Comparison of ENCODE assay signal across 19 cellular contexts in the genomic region with DNA sequence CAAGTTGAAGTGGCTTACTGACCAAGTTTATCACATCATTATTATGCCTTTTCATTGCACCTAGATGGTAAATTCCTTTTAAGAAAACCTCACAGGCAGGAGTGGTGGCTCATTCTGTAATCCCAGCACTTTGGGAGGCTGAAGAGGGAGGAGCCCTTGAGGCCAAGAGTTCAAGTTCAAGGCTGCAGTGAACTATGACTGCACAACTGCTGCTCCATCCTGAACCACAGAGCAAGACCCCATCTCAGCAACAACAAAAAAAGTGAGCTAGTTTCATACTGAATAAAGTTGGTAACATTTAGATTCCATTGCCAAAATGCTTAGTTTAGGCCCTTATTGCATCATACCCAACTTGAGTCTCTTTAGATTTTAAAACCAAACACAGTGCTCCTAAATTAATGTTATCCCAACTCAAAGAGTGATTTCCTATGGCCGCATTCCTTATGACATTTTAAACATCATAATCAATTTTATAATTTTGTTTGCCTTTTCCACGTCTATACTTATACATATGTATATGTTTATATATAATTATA. TPM values are rescaled to one million over a fixed set of nuclear protein-coding genes. Genes with fewer than 3 reads are reported as not detected.
DNase-seq lines count a peak whose midpoint lies in the region; ATAC-seq, FAIRE-seq and TF ChIP-seq lines count a peak whose summit lies in the region.
"Had no signal": no experiment of that assay in that cellular context is flagged by ENCODE, and none has a peak within 500 bp of the region (broad histone marks: within the 10 kb centered on the region; RNA-seq: fewer than 3 reads in every experiment).

No MANE protein-coding gene starts in this region.

- H3K4me1 ChIP-seq in K562 (replicated peaks in 1 of 2; ENCODE audit: control insufficient read depth in 2 of 2, insufficient read depth in 2 of 2, low read length in 2 of 2) = no peaks in the 10 kb centered on the region; a peak in 1 of 5 replicates

- H3K4me3 Mint-ChIP-seq in activated T-cell treated with anti-CD3 and anti-CD28 coated beads, Interleukin-2, amount 50 U/mL, for 72 hours = no peak overlapping the region
- no peak overlapping the region for H3K4me3 Mint-ChIP-seq in activated T-cell treated with anti-CD3 and anti-CD28 coated beads, Interleukin-2, amount 50 U/mL, for 4 hours
- no peak overlapping the region for H3K4me3 Mint-ChIP-seq in stimulated activated memory B cell treated with anti-CD40 and anti-IgM and Interleukin-4, amounts not matched to agents 10 μg/mL and 1 μg/mL and 100 μg/mL, for 72 hours
- no peak overlapping the region for H3K4me3 Mint-ChIP-seq in activated T-helper 1 cell treated with anti-CD3 and anti-CD28 coated beads, Interleukin-12 subunit alpha, Interleukin-12 subunit beta, Interleukin-2, Interleukin-4 antibody, amounts not matched to agents 30 ng/mL and 10 ng/mL and 1 ng/mL, durations not matched to agents 14 hours and 24 hours and 36 hours

- CTCF ChIA-PET in K562 (lab: Yijun Ruan, JAX; ENCODE audit: low intra/inter-chr PET ratio) = no interaction called here

- no peak for DNase-seq in activated T-cell treated with anti-CD3 and anti-CD28 coated beads, Interleukin-2, amount 50 U/mL, for 72 hours
- DNase-seq in activated T-cell treated with anti-CD3 and anti-CD28 coated beads, Interleukin-2, amount 50 U/mL, for 4 hours = no peak
- DNase-seq in GM19239 (ENCODE audit: insufficient read length, low spot score) (no peak), K562 (ENCODE audit: extremely low read depth in 1 of 4, low spot score in 3 of 4) (peak in 1 of 4 experiments; percentile 6), SW 1271 (lab: John Stamatoyannopoulos, UW) (no peak)
- no peak for DNase-seq in activated T-helper 1 cell treated with anti-CD3 and anti-CD28 coated beads, Interleukin-12 subunit alpha, Interleukin-12 subunit beta, Interleukin-2, Interleukin-4 antibody, amounts not matched to agents 30 ng/mL and 10 ng/mL and 1 ng/mL, durations not matched to agents 14 hours and 24 hours and 36 hours (ENCODE audit: low spot score)
- DNase-seq: AML-193; Calu3; CD4-positive, CD25-positive, alpha-beta regulatory T cell; DMS79; GDM1; H7; NCI-H1417 treated with DMSO at 0.1 percent for 48 hours; NCI-H2029; NCI-H2171 treated with DMSO at 0.1 percent for 48 hours; NCI-H774; Right ventricle myocardium superior had no signal

- no peak for TF ChIP-seq EP300 in K562 (IDR thresholded peaks at IDR 0.05; ENCODE audit: low read length)

- ATAC-seq in activated T-cell treated with anti-CD3 and anti-CD28 coated beads, Interleukin-2, amount 50 U/mL, for 72 hours (replicated peaks in 1 of 2) = no peak
- ATAC-seq in activated T-cell treated with anti-CD3 and anti-CD28 coated beads, Interleukin-2, amount 50 U/mL, for 4 hours = no peak
- peak; percentile 69; the same call in 2 of the 3 replicates for ATAC-seq in K562
- no peak for ATAC-seq in stimulated activated memory B cell treated with anti-CD40 and anti-IgM and Interleukin-4, amounts not matched to agents 10 μg/mL and 1 μg/mL and 100 μg/mL, for 72 hours

- no peaks in the 10 kb centered on the region for H3K9me1 ChIP-seq in K562 (ENCODE audit: control insufficient read depth, insufficient read depth, low read length)

- H3K27ac ChIP-seq in K562 (ENCODE audit: extremely low read depth, low read depth, low read length) = no peak overlapping the region
- H3K27ac ChIP-seq: Peyer's patch had no signal

- H3K27ac Mint-ChIP-seq in activated T-cell treated with anti-CD3 and anti-CD28 coated beads, Interleukin-2, amount 50 U/mL, for 72 hours = peak overlapping the region; percentile 17
- peak overlapping the region; percentile 59 for H3K27ac Mint-ChIP-seq in stimulated activated memory B cell treated with anti-CD40 and anti-IgM and Interleukin-4, amounts not matched to agents 10 μg/mL and 1 μg/mL and 100 μg/mL, for 72 hours
- no peak overlapping the region for H3K27ac Mint-ChIP-seq in activated T-helper 1 cell treated with anti-CD3 and anti-CD28 coated beads, Interleukin-12 subunit alpha, Interleukin-12 subunit beta, Interleukin-2, Interleukin-4 antibody, amounts not matched to agents 30 ng/mL and 10 ng/mL and 1 ng/mL, durations not matched to agents 14 hours and 24 hours and 36 hours

- H3K4me1 Mint-ChIP-seq in activated T-cell treated with anti-CD3 and anti-CD28 coated beads, Interleukin-2, amount 50 U/mL, for 72 hours (ENCODE audit: low read depth) = peaks cover 61% of the 10 kb centered on the region
- H3K4me1 Mint-ChIP-seq in activated T-cell treated with anti-CD3 and anti-CD28 coated beads, Interleukin-2, amount 50 U/mL, for 4 hours (ENCODE audit: low read depth) = peaks cover 54% of the 10 kb centered on the region
- H3K4me1 Mint-ChIP-seq in stimulated activated memory B cell treated with anti-CD40 and anti-IgM and Interleukin-4, amounts not matched to agents 10 μg/mL and 1 μg/mL and 100 μg/mL, for 72 hours = peaks cover 70% of the 10 kb centered on the region
- H3K4me1 Mint-ChIP-seq in activated T-helper 1 cell treated with anti-CD3 and anti-CD28 coated beads, Interleukin-12 subunit alpha, Interleukin-12 subunit beta, Interleukin-2, Interleukin-4 antibody, amounts not matched to agents 30 ng/mL and 10 ng/mL and 1 ng/mL, durations not matched to agents 14 hours and 24 hours and 36 hours (ENCODE audit: low read depth) = peaks cover 30% of the 10 kb centered on the region

- POLR2A ChIA-PET in K562 (lab: Yijun Ruan, JAX) = no interaction called here

- H3K36me3 Mint-ChIP-seq in activated T-cell treated with anti-CD3 and anti-CD28 coated beads, Interleukin-2, amount 50 U/mL, for 72 hours (ENCODE audit: insufficient read depth in 2 of 2) = peaks cover 0 to 8% of the 10 kb centered on the region in 2 donors
- peaks cover 3% of the 10 kb centered on the region for H3K36me3 Mint-ChIP-seq in activated T-cell treated with anti-CD3 and anti-CD28 coated beads, Interleukin-2, amount 50 U/mL, for 4 hours (ENCODE audit: insufficient read depth)
- H3K36me3 Mint-ChIP-seq in stimulated activated memory B cell treated with anti-CD40 and anti-IgM and Interleukin-4, amounts not matched to agents 10 μg/mL and 1 μg/mL and 100 μg/mL, for 72 hours = peaks cover 11% of the 10 kb centered on the region
- peaks cover 11% of the 10 kb centered on the region for H3K36me3 Mint-ChIP-seq in activated T-helper 1 cell treated with anti-CD3 and anti-CD28 coated beads, Interleukin-12 subunit alpha, Interleukin-12 subunit beta, Interleukin-2, Interleukin-4 antibody, amounts not matched to agents 30 ng/mL and 10 ng/mL and 1 ng/mL, durations not matched to agents 14 hours and 24 hours and 36 hours (ENCODE audit: low read depth)

- FAIRE-seq in GM19239 (lab: Jason Lieb, UNC) (peak; percentile 35), K562 (lab: Jason Lieb, UNC) (peak; percentile 44)

- TF ChIP-seq RAD21 in K562 (CRISPR knock-in tag; conservative IDR thresholded peaks at IDR 0.05 in 1 of 2, IDR thresholded peaks at IDR 0.05 in 1 of 2) = no peak

- H3K9ac ChIP-seq in K562 (ENCODE audit: insufficient read depth in 1 of 2, low read depth in 2 of 2, low read length in 2 of 2) = no peak overlapping the region

- no peak overlapping the region for H3K4me2 ChIP-seq in K562 (ENCODE audit: insufficient read depth, low read length)

- peaks cover 11% of the 10 kb centered on the region; the same call in 2 of the 3 replicates for H3K36me3 ChIP-seq in K562 (ENCODE audit: control insufficient read depth, insufficient read depth, low read length)
- H3K36me3 ChIP-seq: Peyer's patch had no signal

- no peaks in the 10 kb centered on the region for H3K27me3 Mint-ChIP-seq in activated T-cell treated with anti-CD3 and anti-CD28 coated beads, Interleukin-2, amount 50 U/mL, for 72 hours (ENCODE audit: low read depth)
- H3K27me3 Mint-ChIP-seq in activated T-cell treated with anti-CD3 and anti-CD28 coated beads, Interleukin-2, amount 50 U/mL, for 4 hours (ENCODE audit: low read depth) = no peaks in the 10 kb centered on the region
- H3K27me3 Mint-ChIP-seq in stimulated activated memory B cell treated with anti-CD40 and anti-IgM and Interleukin-4, amounts not matched to agents 10 μg/mL and 1 μg/mL and 100 μg/mL, for 72 hours = no peaks in the 10 kb centered on the region
- no peaks in the 10 kb centered on the region for H3K27me3 Mint-ChIP-seq in activated T-helper 1 cell treated with anti-CD3 and anti-CD28 coated beads, Interleukin-12 subunit alpha, Interleukin-12 subunit beta, Interleukin-2, Interleukin-4 antibody, amounts not matched to agents 30 ng/mL and 10 ng/mL and 1 ng/mL, durations not matched to agents 14 hours and 24 hours and 36 hours (ENCODE audit: insufficient read depth)
- H3K27me3 Mint-ChIP-seq: CD4-positive, CD25-positive, alpha-beta regulatory T cell had no signal

- 57% methylated on average over 2 of the region's 2 CpGs for WGBS in K562 (ENCODE audit: insufficient coverage, low coverage, missing lambda C conversion rate)

- no peak overlapping the region for H3K4me3 ChIP-seq in K562
- H3K4me3 ChIP-seq: Peyer's patch had no signal

- no peaks in the 10 kb centered on the region for H3K27me3 ChIP-seq in K562 (ENCODE audit: control insufficient read depth in 2 of 2, insufficient read depth in 2 of 2, low read length in 2 of 2)
- H3K27me3 ChIP-seq: Peyer's patch had no signal

- no peaks in the 10 kb centered on the region for H3K9me3 Mint-ChIP-seq in activated T-cell treated with anti-CD3 and anti-CD28 coated beads, Interleukin-2, amount 50 U/mL, for 72 hours
- no peaks in the 10 kb centered on the region for H3K9me3 Mint-ChIP-seq in activated T-cell treated with anti-CD3 and anti-CD28 coated beads, Interleukin-2, amount 50 U/mL, for 4 hours
- H3K9me3 Mint-ChIP-seq in stimulated activated memory B cell treated with anti-CD40 and anti-IgM and Interleukin-4, amounts not matched to agents 10 μg/mL and 1 μg/mL and 100 μg/mL, for 72 hours = no peaks in the 10 kb centered on the region
- no peaks in the 10 kb centered on the region for H3K9me3 Mint-ChIP-seq in activated T-helper 1 cell treated with anti-CD3 and anti-CD28 coated beads, Interleukin-12 subunit alpha, Interleukin-12 subunit beta, Interleukin-2, Interleukin-4 antibody, amounts not matched to agents 30 ng/mL and 10 ng/mL and 1 ng/mL, durations not matched to agents 14 hours and 24 hours and 36 hours
- H3K9me3 Mint-ChIP-seq: CD4-positive, CD25-positive, alpha-beta regulatory T cell had no signal

- peaks cover 90% of the 10 kb centered on the region for H3K79me2 ChIP-seq in K562 (ENCODE audit: control insufficient read depth, insufficient read depth, low read length)

- intact Hi-C loops in K562 (cut with micrococcal nuclease) = no loop called here
- intact Hi-C loops in activated T-helper 1 cell treated with anti-CD3 and anti-CD28 coated beads, Interleukin-12 subunit alpha, Interleukin-12 subunit beta, Interleukin-2, Interleukin-4 antibody, amounts not matched to agents 30 ng/mL and 10 ng/mL and 1 ng/mL, durations not matched to agents 14 hours and 24 hours and 36 hours (cut with micrococcal nuclease) = no loop called here

- TF ChIP-seq POLR2A in K562 (conservative IDR thresholded peaks at IDR 0.05) = no peak

- 0 out of 2 replicates have a peak, but pooled peaks cover 11% of the 10 kb centered on the region for H4K20me1 ChIP-seq in K562 (replicated peaks; ENCODE audit: control insufficient read depth, insufficient read depth, low read length)

- no peak overlapping the region for H2AFZ ChIP-seq in K562 (ENCODE audit: low read depth, low read length)

- no TSS peak for BruUV-seq in K562 (replicated peaks; lab: Mats Ljungman, UMichigan)

- no peaks in the 10 kb centered on the region for H3K9me3 ChIP-seq in K562 (replicated peaks; ENCODE audit: control insufficient read depth, insufficient read depth, low read depth, low read length)
- H3K9me3 ChIP-seq: Peyer's patch had no signal

- in situ Hi-C loops in K562 (cut with MboI) = no loop called here

- no peak for TF ChIP-seq CTCF in K562 (IDR thresholded peaks at IDR 0.05 in 2 of 3, conservative IDR thresholded peaks at IDR 0.05 in 1 of 3; ENCODE audit: insufficient read depth in 2 of 3, low read depth in 1 of 3, low read length in 3 of 3)

RNA-seq across cellular contexts. Expression of a gene that starts 36.0 kb away (rescaled TPM):
- 100 to 1,000 TPM; 111 to 128 TPM for total RNA-seq in activated T-cell treated with anti-CD3 and anti-CD28 coated beads, Interleukin-2, amount 50 U/mL, for 72 hours
- total RNA-seq in activated T-cell treated with anti-CD3 and anti-CD28 coated beads, Interleukin-2, amount 50 U/mL, for 4 hours = 100 to 1,000 TPM in 1 of 3 donors, 10 to 100 TPM in 2; 97.5 to 106 (median 99.2) TPM
- total RNA-seq in K562 (2011; cell fraction: chromatin; rRNA removed; ENCODE audit: low replicate concordance) = 140 and 293 TPM in 2 replicates
- 64.2 and 82.5 TPM in 2 replicates for total RNA-seq in K562 (2011; cell fraction: nucleolus; rRNA removed)
- 142 and 155 TPM in 2 replicates for total RNA-seq in K562 (2011; cell fraction: nucleoplasm; rRNA removed)
- total RNA-seq in K562 (2014; rRNA removed) (50.9 and 53.8 TPM in 2 replicates), K562 (2014; rRNA removed; fragmentation: Illumina TruSeq; extraction: Trizol) (85.4 and 93.5 TPM in 2 replicates), K562 (2015; rRNA removed; fragmentation: Illumina TruSeq; extraction: Trizol) (77.5 and 83.7 TPM in 2 replicates), K562 (2021) (77.9 and 80.6 TPM in 2 replicates)
- polyA plus RNA-seq in K562 (2011; rRNA removed) (53.9 and 76.8 TPM in 2 replicates), K562 (2014; fragmentation: Illumina TruSeq; extraction: Trizol) (58.8 and 70.0 TPM in 2 replicates), K562 (2014; fragmentation: Nextera tagmentation; extraction: Ambion mirVana) (10 to 100 TPM; 16.4 to 20.6 TPM), K562 (2014; rRNA removed) (37.5 and 42.7 TPM in 2 replicates)
- polyA plus RNA-seq in K562 (2011; cell fraction: cytosol; rRNA removed) = 13.1 and 21.1 TPM in 2 replicates
- 28.7 and 37.1 TPM in 2 replicates for polyA plus RNA-seq in K562 (2011; cell fraction: nucleus; rRNA removed)
- 44.8 and 47.1 TPM in 2 replicates for polyA plus RNA-seq in K562 (2012)
- polyA minus RNA-seq in K562 (2011; rRNA and poly(A)+ RNA removed) = 181 and 192 TPM in 2 replicates
- 91.7 and 144 TPM in 2 replicates for polyA minus RNA-seq in K562 (2011; cell fraction: cytosol; rRNA and poly(A)+ RNA removed)
- polyA minus RNA-seq in K562 (2011; cell fraction: nucleus; rRNA and poly(A)+ RNA removed) = 66.8 and 92.1 TPM in 2 replicates
- 129 and 131 TPM in 2 replicates for total RNA-seq in activated T-helper 1 cell treated with anti-CD3 and anti-CD28 coated beads, Interleukin-12 subunit alpha, Interleukin-12 subunit beta, Interleukin-2, Interleukin-4 antibody, amounts not matched to agents 30 ng/mL and 10 ng/mL and 1 ng/mL, durations not matched to agents 14 hours and 24 hours and 36 hours
